8 cellular contexts compared by ENCODE assay signal in the genomic region with DNA sequence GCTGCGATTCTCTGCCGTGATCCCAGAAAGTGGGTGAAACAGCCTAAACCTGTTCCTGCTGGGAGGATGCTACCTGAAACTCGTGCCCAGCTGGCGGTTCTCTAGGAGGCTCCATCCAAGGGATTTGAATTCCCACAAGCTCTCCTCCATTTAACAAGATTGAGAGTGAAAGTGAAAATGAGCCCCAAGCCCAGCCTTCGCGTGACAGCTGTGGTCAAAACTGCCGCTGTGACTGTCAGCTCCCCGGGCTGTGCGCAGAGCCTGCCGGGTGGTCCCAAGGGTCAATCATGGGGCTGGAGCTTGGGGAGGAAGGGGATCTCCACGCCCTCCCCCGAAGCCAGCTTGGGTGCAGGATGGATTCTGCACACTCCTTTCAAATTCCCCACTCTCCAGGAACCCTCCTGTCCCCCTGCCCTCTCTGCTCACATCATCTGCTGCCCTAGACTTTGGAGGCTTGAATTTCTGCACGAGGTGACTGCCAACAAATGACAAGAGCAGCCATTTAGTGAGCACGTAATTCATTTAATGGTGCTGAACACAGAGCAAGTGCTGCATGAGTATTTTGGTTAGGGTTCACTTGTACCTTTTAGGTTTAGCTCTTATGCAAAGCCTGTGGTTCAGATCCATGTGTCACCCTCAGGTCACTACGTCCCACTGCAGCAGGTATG. TPM values are rescaled to one million over a fixed set of nuclear protein-coding genes. Genes with fewer than 3 reads are reported as not detected.
DNase-seq lines count a peak whose midpoint lies in the region; ATAC-seq and TF ChIP-seq lines count a peak whose summit lies in the region.

No MANE protein-coding gene starts in this region.

- H3K27ac ChIP-seq in ovary: no peak overlapping the region

- no peak for TF ChIP-seq EP300 in ovary (IDR thresholded peaks at IDR 0.05)

- no peaks in the 10 kb centered on the region for H3K36me3 ChIP-seq in ovary

- no peaks in the 10 kb centered on the region for H3K9me3 ChIP-seq in mononuclear cell (ENCODE audit: low read depth, low read length)
- no peaks in the 10 kb centered on the region for H3K9me3 ChIP-seq in ovary

- intact Hi-C loops in ovary (cut with DNase I): no loop called here

- H3K36me3 Mint-ChIP-seq in activated T-cell treated with anti-CD3 and anti-CD28 coated beads, Interleukin-2, amount 50 U/mL, for 4 hours (ENCODE audit: insufficient read depth): peaks cover 6% of the 10 kb centered on the region

- TF ChIP-seq CTCF in GM12864 (IDR thresholded peaks at IDR 0.05; ENCODE audit: low read depth, low read length, missing control alignments): no peak
- TF ChIP-seq CTCF in ovary (IDR thresholded peaks at IDR 0.05): no peak

- peaks cover 3% of the 10 kb centered on the region for H3K27me3 ChIP-seq in mononuclear cell (ENCODE audit: insufficient read depth, low read length)
- no peaks in the 10 kb centered on the region for H3K27me3 ChIP-seq in ovary

- H3K27me3 Mint-ChIP-seq in activated T-cell treated with anti-CD3 and anti-CD28 coated beads, Interleukin-2, amount 50 U/mL, for 4 hours (ENCODE audit: low read depth): peaks cover 8% of the 10 kb centered on the region

- 55 to 59% (median 58%) methylated on average over 15 of the region's 15 CpGs for WGBS in ovary, 3 donors

- peaks cover 50% of the 10 kb centered on the region for H3K4me1 ChIP-seq in mononuclear cell (ENCODE audit: insufficient read depth, low read length)
- H3K4me1 ChIP-seq in ovary (ENCODE audit: insufficient read depth): no peaks in the 10 kb centered on the region

- peak; percentile 34 for ATAC-seq in GM21526 (IDR thresholded peaks at IDR 0.05; ENCODE audit: low FRiP score, unreplicated experiment)
- ATAC-seq in activated T-cell treated with anti-CD3 and anti-CD28 coated beads, Interleukin-2, amount 50 U/mL, for 4 hours: peak; percentile 79 to 80

- peak overlapping the region; percentile 79 for H3K4me3 Mint-ChIP-seq in activated T-cell treated with anti-CD3 and anti-CD28 coated beads, Interleukin-2, amount 50 U/mL, for 4 hours

- H3K9me3 Mint-ChIP-seq in activated T-cell treated with anti-CD3 and anti-CD28 coated beads, Interleukin-2, amount 50 U/mL, for 4 hours: peaks cover 5% of the 10 kb centered on the region

- TF ChIP-seq POLR2A in ovary (IDR thresholded peaks at IDR 0.05): no peak

- H3K4me1 Mint-ChIP-seq in activated T-cell treated with anti-CD3 and anti-CD28 coated beads, Interleukin-2, amount 50 U/mL, for 4 hours (ENCODE audit: low read depth): peaks cover 41% of the 10 kb centered on the region

- H3K4me3 ChIP-seq in GM12864 (ENCODE audit: low read depth, low read length) (peak overlapping the region; percentile 34), mononuclear cell (ENCODE audit: low read length) (peak overlapping the region; percentile 32), ovary (no peak overlapping the region)

- DNase-seq in GM12864 (ENCODE audit: low read depth): peak; percentile 66
- peak; percentile 61 for DNase-seq in MV-4-11 (lab: John Stamatoyannopoulos, UW)
- peak; percentile 36 for DNase-seq in activated T-cell treated with anti-CD3 and anti-CD28 coated beads, Interleukin-2, amount 50 U/mL, for 4 hours
- no peak for DNase-seq in ecto neural progenitor cell (ENCODE audit: low spot score)
- DNase-seq in NCI-H187 treated with DMSO at 0.1 percent for 48 hours (lab: John Stamatoyannopoulos, UW): no peak
- DNase-seq in ovary: no peak

RNA-seq across cellular contexts. Expression of a gene that starts 5.3 kb away (rescaled TPM):
- 1 to 10 TPM; 8.2 to 9.9 (median 9.8) TPM for total RNA-seq in activated T-cell treated with anti-CD3 and anti-CD28 coated beads, Interleukin-2, amount 50 U/mL, for 4 hours
- total RNA-seq in mononuclear cell: 2.0 TPM
- 10 to 100 TPM in 1 of 7 donors, 1 to 10 TPM in 6; 1.3 to 25.6 (median 3.0) TPM for total RNA-seq in ovary
- 10 to 100 TPM in 1 of 2 donors, 1 to 10 TPM in 1; 2.6 to 18.8 TPM for polyA plus RNA-seq in ovary

RNA-seq across cellular contexts. Expression of a gene that starts 26.0 kb away (rescaled TPM):
- total RNA-seq in activated T-cell treated with anti-CD3 and anti-CD28 coated beads, Interleukin-2, amount 50 U/mL, for 4 hours: under 1 TPM in 1 of 3 donors, not detected in 2; 0.35 TPM
- total RNA-seq in mononuclear cell (not detected), ovary (not detected)
- not detected for polyA plus RNA-seq in ovary

RNA-seq across cellular contexts. Expression of a gene that starts 44.0 kb away (rescaled TPM):
- not detected for total RNA-seq in activated T-cell treated with anti-CD3 and anti-CD28 coated beads, Interleukin-2, amount 50 U/mL, for 4 hours
- not detected for total RNA-seq in mononuclear cell
- total RNA-seq in ovary: 1 to 10 TPM in 1 of 7 donors, under 1 TPM in 4, not detected in 2; 0.37 to 4.9 (median 0.82) TPM
- not detected for polyA plus RNA-seq in ovary

RNA-seq across cellular contexts. Expression of a gene that starts 55.0 kb away (rescaled TPM):
- total RNA-seq in activated T-cell treated with anti-CD3 and anti-CD28 coated beads, Interleukin-2, amount 50 U/mL, for 4 hours: under 1 TPM; 0.50 to 0.54 (median 0.53) TPM
- total RNA-seq in mononuclear cell (0.10 TPM), ovary (1 to 10 TPM in 3 of 7 donors, under 1 TPM in 4; 0.48 to 1.6 (median 0.76) TPM)
- polyA plus RNA-seq in ovary: 1 to 10 TPM in 1 of 2 donors, under 1 TPM in 1; 0.41 to 1.5 TPM

Comparison
In these comparisons a context has a peak if more than half of its experiments do, and no peak if none do; other contexts are left out.
1. DNase-seq: peak in GM12864 (single experiment), MV-4-11 (single experiment) and activated T-cell treated with anti-CD3 and anti-CD28 coated beads, Interleukin-2, amount 50 U/mL, for 4 hours (single experiment); none in ecto neural progenitor cell (single experiment), NCI-H187 treated with DMSO at 0.1 percent for 48 hours (single experiment) and ovary (0 of 5).